In the genomic region with DNA sequence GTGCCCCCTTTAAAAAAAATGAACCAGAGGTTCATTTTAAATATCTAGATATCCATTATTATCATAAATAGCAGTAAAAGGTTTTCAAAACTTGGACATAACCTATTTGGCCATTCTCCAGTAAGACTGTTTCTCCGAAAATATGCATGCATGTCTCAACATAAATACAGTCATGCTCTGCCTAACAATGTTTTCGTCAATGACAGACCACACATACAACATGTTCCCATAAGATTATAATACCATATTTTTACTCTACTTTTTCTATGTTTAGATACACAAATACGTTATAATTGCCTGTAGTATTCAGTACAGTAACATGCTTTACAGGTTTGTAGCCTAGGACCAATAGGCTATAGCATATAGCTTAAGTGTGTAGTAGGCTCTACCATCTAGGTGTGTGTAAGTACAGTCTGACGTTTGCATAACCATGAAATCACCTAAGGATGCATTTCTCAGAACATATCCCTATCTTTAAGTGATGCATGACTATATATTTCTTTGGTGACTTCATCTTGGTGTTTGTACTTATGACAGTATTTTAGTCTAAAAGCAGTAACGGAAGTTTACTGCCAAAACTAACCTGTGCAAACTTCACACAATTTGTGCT, we compare ENCODE assay signal across 22 cellular contexts. TPM values are rescaled to one million over a fixed set of nuclear protein-coding genes. Genes with fewer than 3 reads are reported as not detected.
DNase-seq lines count a peak whose midpoint lies in the region; ATAC-seq and TF ChIP-seq lines count a peak whose summit lies in the region.
"Had no signal": no experiment of that assay in that cellular context is flagged by ENCODE, and none has a peak within 500 bp of the region (broad histone marks: within the 10 kb centered on the region; RNA-seq: fewer than 3 reads in every experiment).

No MANE protein-coding gene starts in this region.

- H3F3A ChIP-seq in neural cell (ENCODE audit: insufficient read depth, low read length, poor library complexity, severe bottlenecking), result no peaks in the 10 kb centered on the region

- H3K79me2 ChIP-seq in Karpas-422 (ENCODE audit: low read length) (peaks cover 31% of the 10 kb centered on the region), neural cell (replicated peaks; ENCODE audit: insufficient read depth, low read length) (peaks cover 9% of the 10 kb centered on the region)

- H4K20me1 ChIP-seq in Karpas-422 (ENCODE audit: insufficient read depth, low read depth, low read length) (no peaks in the 10 kb centered on the region), neural cell (ENCODE audit: insufficient read depth) (no peaks in the 10 kb centered on the region)

- TF ChIP-seq CTCF in CD4-positive, alpha-beta T cell (IDR thresholded peaks at IDR 0.05), result no peak
- TF ChIP-seq CTCF in brain (conservative IDR thresholded peaks at IDR 0.05) (no peak), neural cell (IDR thresholded peaks at IDR 0.05; ENCODE audit: poor library complexity, severe bottlenecking) (no peak)

- H3K9ac ChIP-seq in Karpas-422 (ENCODE audit: low read length), result peak overlapping the region; percentile 74; the same call in 1 of the 2 replicates
- H3K9ac ChIP-seq in neural cell (ENCODE audit: low read length), result no peak overlapping the region

- peak overlapping the region; percentile 79 for H3K4me2 ChIP-seq in Karpas-422 (ENCODE audit: low read depth, low read length, poor library complexity, severe bottlenecking)
- H3K4me2 ChIP-seq in neural cell (ENCODE audit: low read length), result peak overlapping the region; percentile 5

- no peak overlapping the region for H3K27ac Mint-ChIP-seq in CD4-positive, alpha-beta T cell
- no peak overlapping the region for H3K27ac Mint-ChIP-seq in brain

- POLR2A ChIA-PET in CD4-positive, alpha-beta T cell (lab: Charles Lee), result interaction anchor here (6.2 kb wide), 1 partner anchor 23 kb away, joined by 312 read pairs; the partner anchor contains the start of genes THAP2 and ZFC3H1

- H3K4me1 ChIP-seq in Karpas-422 (ENCODE audit: low read length), result peaks cover 86% of the 10 kb centered on the region

- no peaks in the 10 kb centered on the region for H3K9me2 ChIP-seq in Karpas-422 (replicated peaks; ENCODE audit: insufficient read depth, low read length)
- H3K9me2 ChIP-seq in neural cell (ENCODE audit: insufficient read depth, low read length), result no peaks in the 10 kb centered on the region

- intact Hi-C loops in CD4-positive, alpha-beta T cell (cut with DNase I, micrococcal nuclease), result loop anchor here in 1 of 2 experiments (5.0 kb wide), 1 partner anchor 63 kb away; the partner anchor contains the start of gene RAB21
- intact Hi-C loops in sciatic nerve (cut with DNase I), result no loop called here

- H3K27ac ChIP-seq in CD4-positive, alpha-beta T cell (ENCODE audit: low read depth, low read length), result no peak overlapping the region
- H3K27ac ChIP-seq in Karpas-422 (ENCODE audit: low read length), result peak overlapping the region; percentile 89
- H3K27ac ChIP-seq in neural cell (ENCODE audit: low read length), result no peak overlapping the region
- H3K27ac ChIP-seq: SK-N-MC had no signal

- 0 out of 2 replicates have a peak overlapping the region, but pooled peaks have one; percentile 21 for H2AFZ ChIP-seq in Karpas-422 (ENCODE audit: low read length)
- no peak overlapping the region for H2AFZ ChIP-seq in neural cell (ENCODE audit: low read depth, low read length)

- TF ChIP-seq RAD21 in neural cell (conservative IDR thresholded peaks at IDR 0.05), result no peak

- H3K4me3 ChIP-seq in Karpas-422 (ENCODE audit: low read length) (peak overlapping the region; percentile 67; the same call in 1 of the 2 replicates), neural cell (ENCODE audit: low read length) (peak overlapping the region; percentile 90)
- H3K4me3 ChIP-seq: SK-N-MC had no signal

- H3K27me3 Mint-ChIP-seq in CD4-positive, alpha-beta T cell, result no peaks in the 10 kb centered on the region
- peaks cover 3% of the 10 kb centered on the region for H3K27me3 Mint-ChIP-seq in brain

- H3K36me3 Mint-ChIP-seq in CD4-positive, alpha-beta T cell (ENCODE audit: low read depth), result peaks cover 11% of the 10 kb centered on the region
- H3K36me3 Mint-ChIP-seq in brain, result peaks cover 4% of the 10 kb centered on the region

- H3K4me3 Mint-ChIP-seq in CD4-positive, alpha-beta T cell, result peak overlapping the region; percentile 15
- peak overlapping the region; percentile 93 to 99 (median 98) for H3K4me3 Mint-ChIP-seq in brain

- no peak for ATAC-seq in CD4-positive, alpha-beta T cell (ENCODE audit: poor library complexity)
- ATAC-seq in GM19463 (IDR thresholded peaks at IDR 0.05; ENCODE audit: unreplicated experiment), result no peak
- no peak for ATAC-seq in GM18873 (IDR thresholded peaks at IDR 0.05; ENCODE audit: low FRiP score, unreplicated experiment)
- ATAC-seq in sciatic nerve, result no peak
- ATAC-seq: left cardiac atrium had no signal

- CTCF ChIA-PET in CD4-positive, alpha-beta T cell (lab: Charles Lee), result no interaction called here

- H3K9me3 Mint-ChIP-seq in CD4-positive, alpha-beta T cell, result no peaks in the 10 kb centered on the region
- H3K9me3 Mint-ChIP-seq in brain, result no peaks in the 10 kb centered on the region

- no peaks in the 10 kb centered on the region for H3K27me3 ChIP-seq in CD4-positive, alpha-beta T cell (ENCODE audit: control insufficient read depth, insufficient read depth, low read length)
- H3K27me3 ChIP-seq in Karpas-422 (ENCODE audit: low read length) (no peaks in the 10 kb centered on the region), neural cell (ENCODE audit: insufficient read depth, low read depth, low read length) (no peaks in the 10 kb centered on the region)

- peaks cover 50% of the 10 kb centered on the region for H3K4me1 Mint-ChIP-seq in CD4-positive, alpha-beta T cell (ENCODE audit: low read depth)
- H3K4me1 Mint-ChIP-seq in brain, result peaks cover 56% of the 10 kb centered on the region

- TF ChIP-seq EP300 in neural cell (conservative IDR thresholded peaks at IDR 0.05; ENCODE audit: poor library complexity, severe bottlenecking), result no peak

- no peaks in the 10 kb centered on the region for H3K9me3 ChIP-seq in CD4-positive, alpha-beta T cell (ENCODE audit: control insufficient read depth, low read length)
- H3K9me3 ChIP-seq in Karpas-422 (ENCODE audit: low read length) (no peaks in the 10 kb centered on the region), neural cell (ENCODE audit: low read length) (no peaks in the 10 kb centered on the region)

- no peaks in the 10 kb centered on the region for H3K36me3 ChIP-seq in Karpas-422 (ENCODE audit: insufficient read depth, low read length)
- H3K36me3 ChIP-seq in neural cell (ENCODE audit: insufficient read depth, low read length), result no peaks in the 10 kb centered on the region

- DNase-seq in CD4-positive, alpha-beta T cell, result no peak
- no peak for DNase-seq in Karpas-422
- no peak for DNase-seq in activated CD4-positive, CD25-positive, alpha-beta regulatory T cell (lab: John Stamatoyannopoulos, UW)
- no peak for DNase-seq in sciatic nerve (ENCODE audit: low spot score)
- DNase-seq: ACHN; activated CD4-positive, alpha-beta T cell treated with anti-CD3 and anti-CD28 coated beads for 48 hours; activated effector memory CD4-positive, alpha-beta T cell treated with anti-CD3 and anti-CD28 coated beads, Interleukin-2, amount 50 U/mL, for 16 hours; amygdala; cerebellar nuclear complex; effector memory CD4-positive, alpha-beta T cell; KBM-7; left cardiac atrium; midbrain; NCI-H1105 treated with DMSO at 0.1 percent for 48 hours; NCI-H526; stimulated activated naive CD4-positive, alpha-beta T cell treated with Interleukin-2 at 50 U/mL for 16 hours; trophoblast cell had no signal

TF ChIP-seq in neural cell, 6 proteins besides CTCF, POLR2A, EP300 and RAD21:
- no peak for TF ChIP-seq EZH2 (IDR thresholded peaks at IDR 0.05; ENCODE audit: borderline replicate concordance, insufficient read depth, low read length, poor library complexity, severe bottlenecking)
- no peak for TF ChIP-seq POLR2AphosphoS5 (IDR thresholded peaks at IDR 0.05)
- no peak for TF ChIP-seq TAF1 (IDR thresholded peaks at IDR 0.05; ENCODE audit: low read depth)
- no peak for TF ChIP-seq MXI1 (conservative IDR thresholded peaks at IDR 0.05; ENCODE audit: poor library complexity, severe bottlenecking)
TF ChIP-seq in neural cell: peak in this region for 0.

RNA-seq across cellular contexts. Expression of gene TMEM19, which starts 3.2 kb away (rescaled TPM):
- total RNA-seq in CD4-positive, alpha-beta T cell, result 10 to 100 TPM in 1 of 2 experiments, 1 to 10 TPM in 1; 8.9 to 11.6 TPM
- 21.3 and 32.8 TPM in 2 replicates for total RNA-seq in Karpas-422 (2014; rRNA removed; shearing (Covaris generic); ENCODE audit: low replicate concordance)
- polyA plus RNA-seq in brain (ENCODE audit: insufficient read depth, low read depth, low replicate concordance) (15.9 TPM), neural cell (18.4 and 24.2 TPM in 2 replicates)
- polyA minus RNA-seq in neural cell, result 46.9 and 48.9 TPM in 2 replicates
- 20.7 TPM for total RNA-seq in sciatic nerve

RNA-seq across cellular contexts. Expression of gene THAP2, which starts 25.0 kb away (rescaled TPM):
- 10 to 100 TPM; 12.1 to 12.6 TPM for total RNA-seq in CD4-positive, alpha-beta T cell
- total RNA-seq in Karpas-422 (2014; rRNA removed; shearing (Covaris generic); ENCODE audit: low replicate concordance), result 3.2 and 7.2 TPM in 2 replicates
- polyA plus RNA-seq in brain (ENCODE audit: insufficient read depth, low read depth, low replicate concordance), result 4.1 TPM
- polyA plus RNA-seq in neural cell, result 15.5 and 15.8 TPM in 2 replicates
- polyA minus RNA-seq in neural cell, result 34.3 and 35.8 TPM in 2 replicates
- 5.8 TPM for total RNA-seq in sciatic nerve

RNA-seq across cellular contexts. Expression of gene ZFC3H1, which starts 25.4 kb away (rescaled TPM):
- total RNA-seq in CD4-positive, alpha-beta T cell, result 100 to 1,000 TPM; 131 to 135 TPM
- total RNA-seq in Karpas-422 (2014; rRNA removed; shearing (Covaris generic); ENCODE audit: low replicate concordance), result 43.4 and 74.7 TPM in 2 replicates
- 2.5 TPM for polyA plus RNA-seq in brain (ENCODE audit: insufficient read depth, low read depth, low replicate concordance)
- polyA plus RNA-seq in neural cell, result 45.5 and 70.2 TPM in 2 replicates
- 61.8 and 77.2 TPM in 2 replicates for polyA minus RNA-seq in neural cell
- total RNA-seq in sciatic nerve, result 85.4 TPM
